ENCODE assay signal across 32 cellular contexts in genomic region chr16:63363738-63364137, GRCh38.
"Had no signal": no experiment of that assay in that cellular context is flagged by ENCODE, and none has a peak within 500 bp of the region (broad histone marks: within the 10 kb centered on the region; RNA-seq: fewer than 3 reads in every experiment).

No MANE protein-coding gene starts in this region.

- H3K36me3 ChIP-seq: ascending aorta, cardiac muscle cell, WERI-Rb-1 had no signal

- H3K27ac ChIP-seq: ascending aorta, cardiac muscle cell, PC-9, RWPE1, WERI-Rb-1 had no signal

- DNase-seq: activated CD4-positive, alpha-beta T cell treated with anti-CD3 and anti-CD28 coated beads for 1 hour; activated CD4-positive, alpha-beta T cell treated with anti-CD3 and anti-CD28 coated beads, Interleukin-2, amount 10 ng/mL, durations not matched to agents 24 days and 14 days; activated CD4-positive, alpha-beta T cell treated with anti-CD3 and anti-CD28 coated beads, Interleukin-2, amount 50 U/mL, for 4 hours; activated CD4-positive, CD25-positive, alpha-beta regulatory T cell; activated CD8-positive, alpha-beta T cell treated with anti-CD3 and anti-CD28 coated beads for 36 hours; activated effector memory CD4-positive, alpha-beta T cell treated with anti-CD3 and anti-CD28 coated beads, Interleukin-2, amount 50 U/mL, for 16 hours; activated naive CD4-positive, alpha-beta T cell treated with Interleukin-2 at 50 U/mL for 16 hours; activated naive CD8-positive, alpha-beta T cell treated with anti-CD3 and anti-CD28 coated beads, Interleukin-2, amount 10 ng/mL, durations not matched to agents 7 days and 5 days; activated T-cell treated with anti-CD3 and anti-CD28 coated beads, Interleukin-2, amount 50 U/mL, for 1 hour; activated T-cell treated with anti-CD3 and anti-CD28 coated beads, Interleukin-2, amount 50 U/mL, for 72 hours; amygdala; NCI-H1048; NCI-H1105 treated with DMSO at 0.1 percent for 48 hours; NCI-H1436; NCI-H1694 treated with DMSO at 0.1 percent for 48 hours; NCI-H2029 treated with DMSO at 0.1 percent for 48 hours; NCI-H2171 treated with DMSO at 0.1 percent for 48 hours; NCI-H226; NCI-H446 treated with DMSO at 0.1 percent for 48 hours; NCI-H524; NK-92 treated with Interleukin-12 subunit alpha and Interleukin-12 subunit beta, amount 100 ng/mL, for 24 hours; PC-9; SIG-M5; SW 1271; T1000; WERI-Rb-1 had no signal

- H3K4me1 ChIP-seq: ascending aorta had no signal

- H3K4me3 ChIP-seq: ascending aorta, cardiac muscle cell, PC-9 had no signal

- H3K9me3 ChIP-seq: ascending aorta had no signal

- ATAC-seq: activated CD8-positive, alpha-beta T cell treated with anti-CD3 and anti-CD28 coated beads for 36 hours; activated T-cell treated with anti-CD3 and anti-CD28 coated beads, Interleukin-2, amount 50 U/mL, for 72 hours; activated T-helper 17 cell treated with anti-CD3 and anti-CD28 coated beads, Interleukin-2, amount 50 U/mL, for 72 hours; Right ventricle myocardium inferior had no signal

- H2AFZ ChIP-seq: PC-9 had no signal

- FAIRE-seq: RCC 7860 had no signal

- H3K4me2 ChIP-seq: PC-9 had no signal

- H3K27me3 ChIP-seq: ascending aorta, cardiac muscle cell had no signal
